21 cellular contexts compared by ENCODE assay signal in the genomic region with DNA sequence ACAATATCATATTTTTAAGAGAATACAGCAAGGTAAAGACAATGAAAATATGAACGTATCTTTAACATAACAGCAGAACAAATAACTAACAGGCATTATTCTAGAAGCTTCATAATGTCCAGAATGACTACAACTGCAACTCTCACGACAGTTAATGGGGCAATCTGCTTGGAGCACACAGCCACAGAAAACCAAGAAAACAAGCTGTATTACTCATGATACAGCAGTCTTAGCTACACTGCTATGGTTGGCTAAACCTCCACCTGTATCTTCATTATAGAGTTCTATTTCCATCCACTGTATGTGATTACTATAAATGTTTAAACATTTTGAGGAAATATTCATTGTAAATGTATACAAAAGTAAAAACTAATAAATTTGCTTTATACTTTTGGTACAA.
DNase-seq lines count a peak whose midpoint lies in the region; ATAC-seq, FAIRE-seq and TF ChIP-seq lines count a peak whose summit lies in the region.
"Had no signal": no experiment of that assay in that cellular context is flagged by ENCODE, and none has a peak within 500 bp of the region (broad histone marks: within the 10 kb centered on the region; RNA-seq: fewer than 3 reads in every experiment).

No MANE protein-coding gene starts in this region.

- H3K36me3 Mint-ChIP-seq in stimulated activated effector memory CD8-positive, alpha-beta T cell treated with anti-CD3 and anti-CD28 coated beads, Interleukin-12 subunit alpha, Interleukin-12 subunit beta, amount 100 ng/mL, for 72 hours: no peaks in the 10 kb centered on the region

- H3K27ac Mint-ChIP-seq in stimulated activated effector memory CD8-positive, alpha-beta T cell treated with anti-CD3 and anti-CD28 coated beads, Interleukin-12 subunit alpha, Interleukin-12 subunit beta, amount 100 ng/mL, for 72 hours: no peak overlapping the region
- H3K27ac Mint-ChIP-seq: CD8-positive, alpha-beta memory T cell; T-cell had no signal

- H3K4me1 Mint-ChIP-seq in stimulated activated effector memory CD8-positive, alpha-beta T cell treated with anti-CD3 and anti-CD28 coated beads, Interleukin-12 subunit alpha, Interleukin-12 subunit beta, amount 100 ng/mL, for 72 hours: peaks cover 15% of the 10 kb centered on the region

- ATAC-seq in GM21390 (IDR thresholded peaks at IDR 0.05; ENCODE audit: unreplicated experiment) (peak; percentile 48), HG02870 (IDR thresholded peaks at IDR 0.05; ENCODE audit: unreplicated experiment) (peak; percentile 33), HG03469 (IDR thresholded peaks at IDR 0.05; ENCODE audit: unreplicated experiment) (peak; percentile 55), HG02763 (IDR thresholded peaks at IDR 0.05; ENCODE audit: unreplicated experiment) (no peak)
- peak; percentile 59 for ATAC-seq in stimulated activated effector memory CD8-positive, alpha-beta T cell treated with anti-CD3 and anti-CD28 coated beads, Interleukin-12 subunit alpha, Interleukin-12 subunit beta, amount 100 ng/mL, for 72 hours
- ATAC-seq: PC-3, SK-N-SH treated with all-trans-retinoic acid at 6 μM for 48 hours, T-cell had no signal

- H3K9me3 Mint-ChIP-seq in stimulated activated effector memory CD8-positive, alpha-beta T cell treated with anti-CD3 and anti-CD28 coated beads, Interleukin-12 subunit alpha, Interleukin-12 subunit beta, amount 100 ng/mL, for 72 hours: no peaks in the 10 kb centered on the region
- H3K9me3 Mint-ChIP-seq: CD8-positive, alpha-beta memory T cell; T-cell had no signal

- no peak overlapping the region for H3K4me3 Mint-ChIP-seq in stimulated activated effector memory CD8-positive, alpha-beta T cell treated with anti-CD3 and anti-CD28 coated beads, Interleukin-12 subunit alpha, Interleukin-12 subunit beta, amount 100 ng/mL, for 72 hours
- H3K4me3 Mint-ChIP-seq: CD8-positive, alpha-beta memory T cell; T-cell had no signal

- DNase-seq in stimulated activated effector memory CD8-positive, alpha-beta T cell treated with anti-CD3 and anti-CD28 coated beads, Interleukin-12 subunit alpha, Interleukin-12 subunit beta, amount 100 ng/mL, for 72 hours (ENCODE audit: low spot score in 2 of 2): no peak
- no peak for DNase-seq in RCC 7860 (ENCODE audit: low spot score)
- DNase-seq in erythroblast (lab: John Stamatoyannopoulos, UW): no peak
- DNase-seq: ACHN; C1 segment of cervical spinal cord; CD8-positive, alpha-beta memory T cell; DMS79 treated with DMSO at 0.1 percent for 48 hours; IMR-90; MG63; NCI-H1048; NCI-H1436; NCI-H2029; NCI-H526; PC-3; SIG-M5; T-cell had no signal

- TF ChIP-seq POLR2A in erythroblast (IDR thresholded peaks at IDR 0.05; ENCODE audit: low read length): no peak

- no peak for FAIRE-seq in RCC 7860 (lab: Jason Lieb, UNC)
